8 cellular contexts compared by ENCODE assay signal in the genomic region with DNA sequence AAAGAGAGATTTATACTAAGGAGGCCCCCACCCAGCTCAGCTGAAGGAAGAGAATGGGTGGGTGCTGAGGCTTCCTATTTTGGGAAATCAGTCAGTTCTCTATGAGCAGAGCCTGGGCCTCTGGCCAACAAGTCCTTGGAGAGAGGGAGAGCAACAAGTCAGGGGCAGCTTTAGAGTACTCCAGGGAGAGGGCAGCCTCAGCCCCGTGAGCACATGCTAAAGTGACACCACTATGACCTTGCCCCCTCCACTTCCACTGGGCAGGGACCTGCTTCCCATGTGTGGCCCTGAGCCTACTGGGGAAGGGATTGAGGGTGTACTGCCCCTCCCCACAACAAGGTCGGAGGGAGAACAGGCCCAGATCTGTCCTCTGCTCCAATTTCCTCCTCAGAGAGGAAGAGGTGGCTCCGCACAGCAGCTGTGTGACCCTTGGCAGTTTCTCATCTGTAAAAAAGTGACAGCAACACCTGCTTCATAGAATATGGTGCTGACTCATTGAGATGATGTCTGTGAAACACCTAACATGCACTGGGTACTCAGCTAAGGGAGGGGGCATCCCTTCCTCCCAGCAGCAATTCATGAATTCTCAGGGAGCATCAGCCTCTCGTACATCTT.
DNase-seq lines count a peak whose midpoint lies in the region; ATAC-seq and TF ChIP-seq lines count a peak whose summit lies in the region.

No MANE protein-coding gene starts in this region.

- CTCF ChIA-PET in CD4-positive, alpha-beta memory T cell (lab: Charles Lee; ENCODE audit: partially characterized antibody) = interaction anchor here (1.1 kb wide), 1 partner anchor 9 kb away, joined by 5 read pairs; no protein-coding TSS in a partner anchor

- no peaks in the 10 kb centered on the region for H3K9me3 ChIP-seq in CD4-positive, alpha-beta memory T cell (ENCODE audit: control insufficient read depth in 1 of 2, low read length in 2 of 2)

- no peaks in the 10 kb centered on the region for H3K27me3 Mint-ChIP-seq in CD4-positive, alpha-beta memory T cell

- POLR2A ChIA-PET in CD4-positive, alpha-beta memory T cell (lab: Charles Lee; ENCODE audit: partially characterized antibody) = no interaction called here

- no peak overlapping the region for H3K4me3 Mint-ChIP-seq in CD4-positive, alpha-beta memory T cell

- no peak overlapping the region for H3K4me3 ChIP-seq in GM12865 (ENCODE audit: low read depth, low read length)
- no peak overlapping the region for H3K4me3 ChIP-seq in CD4-positive, alpha-beta memory T cell (ENCODE audit: low read length in 2 of 2)

- peaks cover 2 to 8% (median 7%) of the 10 kb centered on the region in 4 donors for H3K4me1 Mint-ChIP-seq in CD4-positive, alpha-beta memory T cell

- DNase-seq in GM12865 (ENCODE audit: low read depth) = peak; percentile 50
- DNase-seq in NCI-H510A (lab: John Stamatoyannopoulos, UW) = peak; percentile 50
- DNase-seq in left colon = peak in 1 of 2 donors; percentile 73
- DNase-seq in CD4-positive, alpha-beta memory T cell = no peak
- DNase-seq in activated CD4-positive, alpha-beta T cell treated with anti-CD3 and anti-CD28 coated beads, Interleukin-2, amount 50 U/mL, for 1 hour = no peak
- no peak for DNase-seq in putamen (ENCODE audit: low spot score)
- DNase-seq in mucosa of gallbladder (ENCODE audit: low spot score) = no peak

- H3K27me3 ChIP-seq in CD4-positive, alpha-beta memory T cell (ENCODE audit: insufficient read depth, low read length) = no peaks in the 10 kb centered on the region

- no peak overlapping the region for H3K27ac Mint-ChIP-seq in CD4-positive, alpha-beta memory T cell

- no peaks in the 10 kb centered on the region for H3K4me1 ChIP-seq in CD4-positive, alpha-beta memory T cell (ENCODE audit: insufficient read depth, low read length)

- H3K36me3 ChIP-seq in CD4-positive, alpha-beta memory T cell (ENCODE audit: insufficient read depth, low read length) = no peaks in the 10 kb centered on the region

- intact Hi-C loops in left colon (cut with DNase I, micrococcal nuclease) = no loop called here
- intact Hi-C loops in CD4-positive, alpha-beta memory T cell (cut with micrococcal nuclease) = no loop called here

- ATAC-seq in GM21723 (IDR thresholded peaks at IDR 0.05; ENCODE audit: unreplicated experiment) (peak; percentile 57), left colon (peak; percentile 69)

- H3K36me3 Mint-ChIP-seq in CD4-positive, alpha-beta memory T cell = no peaks in the 10 kb centered on the region

- H3K27ac ChIP-seq in CD4-positive, alpha-beta memory T cell (ENCODE audit: low read depth, low read length) = no peak overlapping the region

- H3K9me3 Mint-ChIP-seq in CD4-positive, alpha-beta memory T cell = no peaks in the 10 kb centered on the region

- no peak for TF ChIP-seq CTCF in GM12865 (IDR thresholded peaks at IDR 0.05; ENCODE audit: insufficient read depth, low read depth, low read length, missing control alignments)

Comparison
In these comparisons a context has a peak if more than half of its experiments do, and no peak if none do; other contexts are left out.
1. DNase-seq: peak in GM12865 (single experiment) and NCI-H510A (single experiment); none in CD4-positive, alpha-beta memory T cell (0 of 5), activated CD4-positive, alpha-beta T cell treated with anti-CD3 and anti-CD28 coated beads, Interleukin-2, amount 50 U/mL, for 1 hour (single experiment), putamen (single experiment) and mucosa of gallbladder (single experiment).